ENCODE assay signal across 21 cellular contexts in genomic region chr1:1255078-1255477, GRCh38. TPM values are rescaled to one million over a fixed set of nuclear protein-coding genes. Genes with fewer than 3 reads are reported as not detected.
A peak's percentile ranks its signal among the peaks of the same experiment; 100 is the strongest.
DNase-seq lines count a peak whose midpoint lies in the region; ATAC-seq, FAIRE-seq and TF ChIP-seq lines count a peak whose summit lies in the region.
"Had no signal": no experiment of that assay in that cellular context is flagged by ENCODE, and none has a peak within 500 bp of the region (broad histone marks: within the 10 kb centered on the region; RNA-seq: fewer than 3 reads in every experiment).

No MANE protein-coding gene starts in this region.

- H2BK5ac ChIP-seq in H1 (ENCODE audit: low read depth, low read length) = 0 out of 2 replicates have a peak overlapping the region, but pooled peaks have one; percentile 24

- H3K14ac ChIP-seq in H1 (ENCODE audit: insufficient read length) = no peak overlapping the region

- H4K5ac ChIP-seq in H1 (ENCODE audit: insufficient read length, low read depth, low read length) = no peak overlapping the region

- ATAC-seq in HCT116 (no peak), RWPE2 (ENCODE audit: low read depth) (no peak)
- ATAC-seq: CD8-positive, alpha-beta T cell; T-cell had no signal

- WGBS in H1 (ENCODE audit: extremely low coverage in 1 of 2, insufficient coverage in 1 of 2, insufficient read length in 1 of 2, insufficient replicate concordance in 2 of 2, low coverage in 1 of 2, low lambda C conversion rate in 2 of 2, missing lambda C conversion rate in 1 of 2), 2 experiments = 90% methylated on average over 14 of the region's 26 CpGs; no CpG with 5 or more reads in 1 of the 2 experiments

- no peak overlapping the region for H3K18ac ChIP-seq in H1 (ENCODE audit: extremely low read depth, low read length)

- no peak overlapping the region for H3K4ac ChIP-seq in H1 (replicated peaks; ENCODE audit: insufficient read length, low read depth, low read length)

- no peak overlapping the region for H2BK120ac ChIP-seq in H1 (replicated peaks; ENCODE audit: low read depth, low read length)

- H3K9ac ChIP-seq in HCT116 (ENCODE audit: low read length) (no peak overlapping the region), H1 (replicated peaks in 1 of 4; ENCODE audit: extremely low read depth in 1 of 4, low read depth in 3 of 4, low read length in 3 of 4) (no peak overlapping the region)
- H3K9ac ChIP-seq: SK-N-SH had no signal

- no peaks in the 10 kb centered on the region for H4K20me1 ChIP-seq in HCT116 (ENCODE audit: insufficient read depth)
- peaks cover 4 to 20% of the 10 kb centered on the region in 2 experiments for H4K20me1 ChIP-seq in H1 (replicated peaks in 1 of 2; ENCODE audit: control insufficient read depth in 1 of 2, insufficient read depth in 2 of 2, low read length in 2 of 2)

- H3K27ac ChIP-seq in A673 (ENCODE audit: low read depth, low read length, poor library complexity, severe bottlenecking) (no peak overlapping the region), HCT116 (ENCODE audit: low read depth, low read length) (no peak overlapping the region), RWPE2 (ENCODE audit: poor library complexity, severe bottlenecking) (no peak overlapping the region), H1 (ENCODE audit: low read depth, low read length) (no peak overlapping the region), ascending aorta (no peak overlapping the region)
- H3K27ac ChIP-seq: HL-60 had no signal

- H2AFZ ChIP-seq in HCT116 (ENCODE audit: low read depth, low read length, poor library complexity, severe bottlenecking) (no peak overlapping the region), H1 (ENCODE audit: low read length) (no peak overlapping the region)

- no peaks in the 10 kb centered on the region for H3K23me2 ChIP-seq in H1 (ENCODE audit: low read depth, low read length)

- TF ChIP-seq EP300 in H1 (IDR thresholded peaks at IDR 0.05; ENCODE audit: borderline replicate concordance in 1 of 2, low read depth in 2 of 2, low read length in 2 of 2) = no peak

- intact Hi-C loops in A673 (cut with micrococcal nuclease; ENCODE audit: unreplicated experiment) = no loop called here
- intact Hi-C loops in HCT116 (cut with micrococcal nuclease) = no loop called here
- intact Hi-C loops in ascending aorta (cut with DNase I) = no loop called here

- H3K4me3 ChIP-seq in A673 (ENCODE audit: low read depth, low read length, poor library complexity, severe bottlenecking) (no peak overlapping the region), HCT116 (replicated peaks in 1 of 2; ENCODE audit: low read depth in 1 of 2, low read length in 2 of 2) (no peak overlapping the region), RWPE2 (ENCODE audit: severe bottlenecking) (no peak overlapping the region), H1 (ENCODE audit: extremely low read depth in 1 of 4, insufficient read depth in 2 of 4, low read depth in 3 of 4, low read length in 4 of 4) (no peak overlapping the region), ascending aorta (no peak overlapping the region)

- H3K36me3 ChIP-seq in A673 (ENCODE audit: insufficient read depth, low read length, poor library complexity, severe bottlenecking) (peaks cover 33% of the 10 kb centered on the region), HCT116 (ENCODE audit: control insufficient read depth in 1 of 2, insufficient read depth in 2 of 2, low read length in 2 of 2) (peaks cover 15 to 34% of the 10 kb centered on the region in 2 experiments; a peak in 3 of 4 replicates), RWPE2 (ENCODE audit: low read depth) (peaks cover 50% of the 10 kb centered on the region), H1 (ENCODE audit: control insufficient read depth in 2 of 4, insufficient read depth in 4 of 4, low read length in 3 of 4) (peaks cover 0 to 32% (median 17%) of the 10 kb centered on the region in 4 experiments; a peak in 7 of 8 replicates), ascending aorta (peaks cover 54 to 66% of the 10 kb centered on the region in 2 donors)

- TF ChIP-seq RAD21 in HCT116 (IDR thresholded peaks at IDR 0.05; ENCODE audit: low read depth) (no peak), H1 (IDR thresholded peaks at IDR 0.05 in 1 of 2, conservative IDR thresholded peaks at IDR 0.05 in 1 of 2; ENCODE audit: low read depth in 2 of 2, low read length in 2 of 2) (no peak)

- H3K4me2 ChIP-seq in HCT116 (ENCODE audit: low read length) (no peak overlapping the region), H1 (ENCODE audit: insufficient read depth in 1 of 2, low read depth in 2 of 2, low read length in 2 of 2) (no peak overlapping the region)
- H3K4me2 ChIP-seq: SK-N-SH had no signal

- no peak overlapping the region for H2AK5ac ChIP-seq in H1 (ENCODE audit: low read depth, low read length)

- no peak for TF ChIP-seq POLR2A in HCT116 (IDR thresholded peaks at IDR 0.05; ENCODE audit: borderline replicate concordance, extremely low read depth, insufficient read depth, insufficient read length)
- no peak for TF ChIP-seq POLR2A in H1 (IDR thresholded peaks at IDR 0.05; ENCODE audit: control extremely low read depth in 1 of 2, low read depth in 2 of 2, low read length in 2 of 2)

- no peaks in the 10 kb centered on the region for H3K27me3 ChIP-seq in A673 (replicated peaks; ENCODE audit: insufficient read depth, low read depth, low read length, poor library complexity)
- H3K27me3 ChIP-seq in HCT116 (ENCODE audit: insufficient read depth, low read length) = no peaks in the 10 kb centered on the region
- no peaks in the 10 kb centered on the region for H3K27me3 ChIP-seq in RWPE2 (ENCODE audit: insufficient read depth, poor library complexity, severe bottlenecking)
- H3K27me3 ChIP-seq in H1 (replicated peaks in 1 of 4; ENCODE audit: control insufficient read depth in 3 of 4, extremely low read depth in 1 of 4, insufficient read depth in 3 of 4, low read length in 3 of 4) = no peaks in the 10 kb centered on the region
- no peaks in the 10 kb centered on the region for H3K27me3 ChIP-seq in ascending aorta

- BruUV-seq in A673 (replicated peaks; lab: Mats Ljungman, UMichigan) (TSS peak; percentile 73), HCT116 (replicated peaks; lab: Mats Ljungman, UMichigan) (TSS peak; percentile 59)

- H2BK12ac ChIP-seq in H1 (ENCODE audit: low read depth, low read length) = no peak overlapping the region

- RAD21 ChIA-PET in HCT116 (lab: Charles Lee; ENCODE audit: low non-redundant PET in 1 of 2, low total read pairs in 2 of 2, uncharacterized antibody in 2 of 2, unreplicated experiment in 2 of 2) = no interaction called here

- DNase-seq in A673 (ENCODE audit: low spot score) (no peak), HCT116 (ENCODE audit: low read depth, low spot score) (no peak), RWPE2 (ENCODE audit: low spot score) (peak; percentile 70), H1 (ENCODE audit: low read depth in 1 of 2, low spot score in 2 of 2) (no peak), ascending aorta (ENCODE audit: low spot score in 2 of 2) (no peak), NCI-H2227 (lab: John Stamatoyannopoulos, UW; ENCODE audit: unreplicated experiment) (no peak), COLO668 (lab: John Stamatoyannopoulos, UW; ENCODE audit: unreplicated experiment) (no peak)
- DNase-seq: CD8-positive, alpha-beta T cell; GOT3; Kasumi-1; MM.1S; NCI-H1092 treated with DMSO at 0.1 percent for 48 hours; NCI-H2081; NCI-H510A; NCI-H748 treated with DMSO at 0.1 percent for 48 hours; SK-N-SH; T-cell had no signal

- TF ChIP-seq CTCF in A673 (conservative IDR thresholded peaks at IDR 0.05; ENCODE audit: low read depth, low read length) (no peak), HCT116 (IDR thresholded peaks at IDR 0.05 in 2 of 3, conservative IDR thresholded peaks at IDR 0.05 in 1 of 3; ENCODE audit: borderline replicate concordance in 1 of 3, insufficient read depth in 1 of 3, low read depth in 2 of 3, low read length in 2 of 3) (no peak), RWPE2 (IDR thresholded peaks at IDR 0.05; ENCODE audit: poor library complexity, severe bottlenecking) (no peak), H1 (IDR thresholded peaks at IDR 0.05; ENCODE audit: control extremely low read depth in 1 of 3, insufficient read depth in 1 of 3, low read depth in 1 of 3, low read length in 3 of 3) (no peak), ascending aorta (IDR thresholded peaks at IDR 0.05) (no peak)

- H3K9me3 ChIP-seq in A673 (ENCODE audit: low read depth, low read length, poor library complexity, severe bottlenecking) = no peaks in the 10 kb centered on the region
- H3K9me3 ChIP-seq in HCT116 (ENCODE audit: control insufficient read depth in 1 of 2, insufficient read depth in 1 of 2, low read depth in 1 of 2, low read length in 2 of 2) = no peaks in the 10 kb centered on the region
- H3K9me3 ChIP-seq in RWPE2 (ENCODE audit: severe bottlenecking) = no peaks in the 10 kb centered on the region
- no peaks in the 10 kb centered on the region for H3K9me3 ChIP-seq in H1 (ENCODE audit: insufficient read depth in 2 of 2, low read depth in 1 of 2, low read length in 1 of 2)
- no peaks in the 10 kb centered on the region for H3K9me3 ChIP-seq in ascending aorta
- H3K9me3 ChIP-seq: SK-N-SH had no signal

- H4K91ac ChIP-seq in H1 (replicated peaks; ENCODE audit: insufficient read length, low read length) = no peak overlapping the region

- peak overlapping the region; percentile 57; the same call in 1 of the 2 replicates for H4K8ac ChIP-seq in H1 (ENCODE audit: extremely low read depth, insufficient read depth, low read length)

- CTCF ChIA-PET in A673 (lab: Charles Lee) = no interaction called here
- CTCF ChIA-PET in HCT116 (lab: Charles Lee) = no interaction called here
- CTCF ChIA-PET in H1 (lab: Charles Lee; ENCODE audit: partially characterized antibody) = interaction anchor here (0.5 to 1.7 kb wide), 8 partner anchors 9 to 133 kb away, joined by 3 to 7 read pairs (median 4); no protein-coding TSS in a partner anchor

- no peak for FAIRE-seq in H1 (lab: Jason Lieb, UNC)
- FAIRE-seq: A204.1, D721Med had no signal

- no peak overlapping the region for H2BK15ac ChIP-seq in H1 (ENCODE audit: low read length)

- POLR2A ChIA-PET in A673 (lab: Charles Lee; ENCODE audit: low non-redundant PET) (no interaction called here), HCT116 (lab: Charles Lee) (no interaction called here), H1 (lab: Charles Lee; ENCODE audit: partially characterized antibody) (no interaction called here)

- H3K79me1 ChIP-seq in H1 (ENCODE audit: low read depth, low read length) = peaks cover 8% of the 10 kb centered on the region

- no peak overlapping the region for H2BK20ac ChIP-seq in H1 (ENCODE audit: low read length)

- no peaks in the 10 kb centered on the region for H3K9me2 ChIP-seq in HCT116 (ENCODE audit: insufficient read depth)
- H3K9me2 ChIP-seq: SK-N-SH had no signal

- no peak overlapping the region for H3K56ac ChIP-seq in H1 (replicated peaks; ENCODE audit: insufficient read length, low read depth, low read length)

- H3K79me2 ChIP-seq in HCT116 (ENCODE audit: insufficient read depth, low read length) = no peaks in the 10 kb centered on the region; the same call in 1 of the 2 replicates
- peaks cover 0 to 5% of the 10 kb centered on the region in 2 experiments; a peak in 1 of 4 replicates for H3K79me2 ChIP-seq in H1 (ENCODE audit: control insufficient read depth in 1 of 2, insufficient read depth in 2 of 2, low read length in 2 of 2)

- H3K23ac ChIP-seq in H1 (ENCODE audit: insufficient read length) = no peak overlapping the region

- H3K4me1 ChIP-seq in A673 (ENCODE audit: insufficient read depth, low read length, poor library complexity, severe bottlenecking) = no peaks in the 10 kb centered on the region
- H3K4me1 ChIP-seq in HCT116 (ENCODE audit: control insufficient read depth in 1 of 2, insufficient read depth in 2 of 2, low read length in 2 of 2) = peaks cover 4 to 8% of the 10 kb centered on the region in 2 experiments; a peak in 3 of 4 replicates
- H3K4me1 ChIP-seq in RWPE2 (ENCODE audit: insufficient read depth, poor library complexity, severe bottlenecking) = peaks cover 10% of the 10 kb centered on the region
- peaks cover 0 to 14% (median 8%) of the 10 kb centered on the region in 4 experiments; a peak in 6 of 7 replicates for H3K4me1 ChIP-seq in H1 (replicated peaks in 1 of 4; ENCODE audit: control insufficient read depth in 3 of 4, insufficient read depth in 4 of 4, low read length in 3 of 4)
- H3K4me1 ChIP-seq in ascending aorta = no peaks in the 10 kb centered on the region

RNA-seq across cellular contexts. Expression of gene C1QTNF12, which starts 8.6 kb away (rescaled TPM):
- 2.9 and 4.4 TPM in 2 replicates for total RNA-seq in A673 (2021)
- total RNA-seq in HCT116 (2021; ENCODE audit: unreplicated experiment) = 6.9 TPM
- 4.1 and 4.2 TPM in 2 replicates for polyA plus RNA-seq in HCT116 (2012)
- total RNA-seq in H1 (2021; fragmentation: NEBNext Ultra II Directional; extraction: Animal tissue kit (Norgen Biotek cat#: 25700)) = 3.7 and 4.9 TPM in 2 replicates
- 2.1 and 4.8 TPM in 2 replicates for polyA plus RNA-seq in H1 (2011; rRNA removed)
- polyA plus RNA-seq in H1 (2011; cell fraction: cytosol; rRNA removed) = 1.6 TPM
- polyA plus RNA-seq in H1 (2011; cell fraction: nucleus; rRNA removed) = 19.7 TPM
- 2.3 to 5.1 TPM (median 3.6 TPM) in 4 replicates for polyA plus RNA-seq in H1 (2012, experiment 1 of 2)
- polyA plus RNA-seq in H1 (2012, experiment 2 of 2) = 2.6 TPM
- polyA plus RNA-seq in H1 (2013, experiment 1 of 2) = 3.7 TPM
- polyA plus RNA-seq in H1 (2013, experiment 2 of 2) = 3.6 TPM
- polyA minus RNA-seq in H1 (2011; rRNA and poly(A)+ RNA removed) = not detected in 2 replicates
- 2.5 TPM for polyA minus RNA-seq in H1 (2011; cell fraction: cytosol; rRNA and poly(A)+ RNA removed)
- 3.3 TPM for polyA minus RNA-seq in H1 (2011; cell fraction: nucleus; rRNA and poly(A)+ RNA removed)
- not detected for total RNA-seq in ascending aorta

RNA-seq across cellular contexts. Expression of gene UBE2J2, which starts 18.6 kb away (rescaled TPM):
- total RNA-seq in A673 (2021) (86.4 and 92.8 TPM in 2 replicates), HCT116 (2021; ENCODE audit: unreplicated experiment) (67.7 TPM), ascending aorta (25.2 TPM)
- 29.3 and 32.4 TPM in 2 replicates for polyA plus RNA-seq in HCT116 (2012)
- 67.2 and 67.9 TPM in 2 replicates for total RNA-seq in H1 (2021; fragmentation: NEBNext Ultra II Directional; extraction: Animal tissue kit (Norgen Biotek cat#: 25700))
- 33.6 and 47.3 TPM in 2 replicates for polyA plus RNA-seq in H1 (2011; rRNA removed)
- 50.1 TPM for polyA plus RNA-seq in H1 (2011; cell fraction: cytosol; rRNA removed)
- polyA plus RNA-seq in H1 (2011; cell fraction: nucleus; rRNA removed) = 42.9 TPM
- polyA plus RNA-seq in H1 (2012, experiment 1 of 2) = 46.0 to 58.9 TPM (median 47.8 TPM) in 4 replicates
- polyA plus RNA-seq in H1 (2012, experiment 2 of 2) = 63.2 TPM
- 40.4 TPM for polyA plus RNA-seq in H1 (2013, experiment 1 of 2)
- polyA plus RNA-seq in H1 (2013, experiment 2 of 2) = 38.8 TPM
- polyA minus RNA-seq in H1 (2011; rRNA and poly(A)+ RNA removed) = 10.8 and 14.2 TPM in 2 replicates
- polyA minus RNA-seq in H1 (2011; cell fraction: cytosol; rRNA and poly(A)+ RNA removed) = 26.9 TPM
- polyA minus RNA-seq in H1 (2011; cell fraction: nucleus; rRNA and poly(A)+ RNA removed) = 40.3 TPM

RNA-seq across cellular contexts. Expression of gene B3GALT6, which starts 23.0 kb away (rescaled TPM):
- 41.3 and 41.8 TPM in 2 replicates for total RNA-seq in A673 (2021)
- 16.3 TPM for total RNA-seq in HCT116 (2021; ENCODE audit: unreplicated experiment)
- 7.1 and 7.8 TPM in 2 replicates for polyA plus RNA-seq in HCT116 (2012)
- total RNA-seq in H1 (2021; fragmentation: NEBNext Ultra II Directional; extraction: Animal tissue kit (Norgen Biotek cat#: 25700)) = 18.2 and 18.4 TPM in 2 replicates
- 20.4 and 23.1 TPM in 2 replicates for polyA plus RNA-seq in H1 (2011; rRNA removed)
- 15.3 TPM for polyA plus RNA-seq in H1 (2011; cell fraction: cytosol; rRNA removed)
- polyA plus RNA-seq in H1 (2011; cell fraction: nucleus; rRNA removed) = 17.2 TPM
- 10.3 to 13.2 TPM (median 12.4 TPM) in 4 replicates for polyA plus RNA-seq in H1 (2012, experiment 1 of 2)
- 14.7 TPM for polyA plus RNA-seq in H1 (2012, experiment 2 of 2)
- polyA plus RNA-seq in H1 (2013, experiment 1 of 2) = 14.0 TPM
- 13.4 TPM for polyA plus RNA-seq in H1 (2013, experiment 2 of 2)
- polyA minus RNA-seq in H1 (2011; rRNA and poly(A)+ RNA removed) = 3.6 and 5.1 TPM in 2 replicates
- polyA minus RNA-seq in H1 (2011; cell fraction: cytosol; rRNA and poly(A)+ RNA removed) = 11.4 TPM
- 18.1 TPM for polyA minus RNA-seq in H1 (2011; cell fraction: nucleus; rRNA and poly(A)+ RNA removed)
- 94.9 TPM for total RNA-seq in ascending aorta

RNA-seq across cellular contexts. Expression of gene SDF4, which starts 23.3 kb away (rescaled TPM):
- total RNA-seq in A673 (2021) (121 and 133 TPM in 2 replicates), HCT116 (2021; ENCODE audit: unreplicated experiment) (133 TPM), ascending aorta (223 TPM)
- 118 and 119 TPM in 2 replicates for polyA plus RNA-seq in HCT116 (2012)
- total RNA-seq in H1 (2021; fragmentation: NEBNext Ultra II Directional; extraction: Animal tissue kit (Norgen Biotek cat#: 25700)) = 72.2 and 75.6 TPM in 2 replicates
- 45.5 and 69.8 TPM in 2 replicates for polyA plus RNA-seq in H1 (2011; rRNA removed)
- 62.5 TPM for polyA plus RNA-seq in H1 (2011; cell fraction: cytosol; rRNA removed)
- 89.3 TPM for polyA plus RNA-seq in H1 (2011; cell fraction: nucleus; rRNA removed)
- polyA plus RNA-seq in H1 (2012, experiment 1 of 2) = 63.1 to 79.8 TPM (median 77.9 TPM) in 4 replicates
- 55.0 TPM for polyA plus RNA-seq in H1 (2012, experiment 2 of 2)
- polyA plus RNA-seq in H1 (2013, experiment 1 of 2) = 110 TPM
- polyA plus RNA-seq in H1 (2013, experiment 2 of 2) = 117 TPM
- 13.2 and 16.8 TPM in 2 replicates for polyA minus RNA-seq in H1 (2011; rRNA and poly(A)+ RNA removed)
- 32.2 TPM for polyA minus RNA-seq in H1 (2011; cell fraction: cytosol; rRNA and poly(A)+ RNA removed)
- 39.2 TPM for polyA minus RNA-seq in H1 (2011; cell fraction: nucleus; rRNA and poly(A)+ RNA removed)

RNA-seq across cellular contexts. Expression of gene SCNN1D, which starts 25.2 kb away (rescaled TPM):
- total RNA-seq in A673 (2021) (4.5 and 13.0 TPM in 2 replicates), HCT116 (2021; ENCODE audit: unreplicated experiment) (3.7 TPM), ascending aorta (0.32 TPM)
- polyA plus RNA-seq in HCT116 (2012) = 3.3 and 3.5 TPM in 2 replicates
- total RNA-seq in H1 (2021; fragmentation: NEBNext Ultra II Directional; extraction: Animal tissue kit (Norgen Biotek cat#: 25700)) = 0.90 and 1.2 TPM in 2 replicates
- polyA plus RNA-seq in H1 (2011; rRNA removed) = 2.5 and 4.1 TPM in 2 replicates
- 3.6 TPM for polyA plus RNA-seq in H1 (2011; cell fraction: cytosol; rRNA removed)
- polyA plus RNA-seq in H1 (2011; cell fraction: nucleus; rRNA removed) = 29.6 TPM
- 1.3 to 4.3 TPM (median 2.9 TPM) in 4 replicates for polyA plus RNA-seq in H1 (2012, experiment 1 of 2)
- polyA plus RNA-seq in H1 (2012, experiment 2 of 2) = 0.54 TPM
- polyA plus RNA-seq in H1 (2013, experiment 1 of 2) = 1.8 TPM
- 1.0 TPM for polyA plus RNA-seq in H1 (2013, experiment 2 of 2)
- 0.24 and 0.38 TPM in 2 replicates for polyA minus RNA-seq in H1 (2011; rRNA and poly(A)+ RNA removed)
- 0.66 TPM for polyA minus RNA-seq in H1 (2011; cell fraction: cytosol; rRNA and poly(A)+ RNA removed)
- 2.7 TPM for polyA minus RNA-seq in H1 (2011; cell fraction: nucleus; rRNA and poly(A)+ RNA removed)
- polyA plus RNA-seq: IgD-negative memory B cell had no signal
